In genomic region chr7:116162992-116163391, GRCh38 we compare ENCODE assay signal across 1 cellular context.
TF ChIP-seq lines count a peak whose summit lies in the region.

No MANE protein-coding gene starts in this region.

TF ChIP-seq in HCT116, 20 proteins besides CTCF, POLR2A, EP300 and RAD21 (continued from another document):
- TF ChIP-seq CEBPB (IDR thresholded peaks at IDR 0.05; ENCODE audit: low read depth) (no peak), FOSL1 (IDR thresholded peaks at IDR 0.05; ENCODE audit: low read depth) (no peak), SRF (IDR thresholded peaks at IDR 0.05; ENCODE audit: low read depth) (no peak)
